Comparison of ENCODE assay signal across 8 cellular contexts in the genomic region with DNA sequence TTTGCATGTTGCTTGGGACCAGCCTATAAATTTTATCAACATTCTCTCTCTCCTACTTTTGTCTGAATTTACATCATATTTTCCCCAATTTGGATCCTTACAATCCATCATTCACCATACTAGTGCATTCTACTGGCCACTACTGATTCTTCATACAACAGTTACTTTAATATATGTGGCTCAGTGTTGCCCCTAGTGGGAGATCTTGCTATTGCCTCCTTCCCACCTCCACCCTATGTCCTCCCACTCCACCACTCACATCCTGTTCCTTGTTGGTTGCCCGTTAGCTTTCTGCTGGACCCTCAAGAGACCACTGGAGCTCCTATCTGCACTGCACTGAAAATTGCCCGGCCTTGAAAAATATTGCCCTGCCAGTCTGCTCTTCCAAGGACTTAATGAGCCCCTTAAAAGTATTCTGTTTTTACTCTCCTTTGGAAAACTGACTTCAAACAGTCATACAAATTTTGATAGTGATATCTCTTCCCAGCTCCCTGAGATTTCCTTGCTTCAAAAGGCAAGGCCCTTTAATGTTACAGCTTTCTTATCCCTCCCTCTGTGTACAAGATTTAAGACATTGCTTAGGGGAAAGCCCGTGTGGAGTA.
A peak's percentile ranks its signal among the peaks of the same experiment; 100 is the strongest.
DNase-seq lines count a peak whose midpoint lies in the region; ATAC-seq, FAIRE-seq and TF ChIP-seq lines count a peak whose summit lies in the region.

No MANE protein-coding gene starts in this region.

- H4K20me1 ChIP-seq in endothelial cell of umbilical vein (replicated peaks; ENCODE audit: control insufficient read depth, extremely low read depth, insufficient read depth, low read length) = no peaks in the 10 kb centered on the region

- H3K36me3 ChIP-seq in BJ (ENCODE audit: control insufficient read depth, insufficient read depth, low read length) (no peaks in the 10 kb centered on the region), endothelial cell of umbilical vein (ENCODE audit: control insufficient read depth in 2 of 2, extremely low read depth in 1 of 2, insufficient read depth in 2 of 2, low read length in 2 of 2) (no peaks in the 10 kb centered on the region), upper lobe of right lung (no peaks in the 10 kb centered on the region)

- POLR2A ChIA-PET in BJ (lab: Charles Lee) (no interaction called here), endothelial cell of umbilical vein (lab: Charles Lee) (no interaction called here)

- H3K4me2 ChIP-seq in endothelial cell of umbilical vein (ENCODE audit: insufficient read depth, low read length) = no peak overlapping the region

- H3K9me3 ChIP-seq in endothelial cell of umbilical vein (replicated peaks; ENCODE audit: control insufficient read depth, insufficient read depth, low read length) = no peaks in the 10 kb centered on the region
- H3K9me3 ChIP-seq in upper lobe of right lung = no peaks in the 10 kb centered on the region

- TF ChIP-seq POLR2A in endothelial cell of umbilical vein (IDR thresholded peaks at IDR 0.05; ENCODE audit: low read depth, low read length) = no peak

- dilution Hi-C loops in endothelial cell of umbilical vein (cut with MboI; ENCODE audit: extremely low pct_ligation_motif_present, low sequenced_read_pairs) = no loop called here

- H3K9ac ChIP-seq in endothelial cell of umbilical vein (replicated peaks; ENCODE audit: extremely low read depth, insufficient read depth, low read length) = no peak overlapping the region

- no peaks in the 10 kb centered on the region for H3K27me3 ChIP-seq in BJ (ENCODE audit: control insufficient read depth, insufficient read depth, low read length)
- no peaks in the 10 kb centered on the region for H3K27me3 ChIP-seq in endothelial cell of umbilical vein (ENCODE audit: control insufficient read depth in 2 of 2, insufficient read depth in 2 of 2, low read length in 2 of 2)
- H3K27me3 ChIP-seq in upper lobe of right lung = no peaks in the 10 kb centered on the region

- H3K4me1 ChIP-seq in endothelial cell of umbilical vein (ENCODE audit: control insufficient read depth, extremely low read depth, insufficient read depth, low read length) (no peaks in the 10 kb centered on the region), upper lobe of right lung (no peaks in the 10 kb centered on the region)

- H3K4me3 ChIP-seq in BJ (ENCODE audit: low read depth, low read length) (no peak overlapping the region), endothelial cell of umbilical vein (replicated peaks in 1 of 3; ENCODE audit: insufficient read depth in 1 of 3, low read depth in 1 of 3, low read length in 3 of 3) (no peak overlapping the region), upper lobe of right lung (no peak overlapping the region)

- H3K79me2 ChIP-seq in endothelial cell of umbilical vein (ENCODE audit: control insufficient read depth, insufficient read depth, low read length) = no peaks in the 10 kb centered on the region

- DNase-seq in BJ (ENCODE audit: low read depth) = no peak
- DNase-seq in NCI-H226 = peak; percentile 8
- peak; percentile 44 for DNase-seq in endothelial cell of umbilical vein (ENCODE audit: low read depth, low spot score)
- DNase-seq in upper lobe of right lung = no peak
- DNase-seq in NCI-H774 (lab: John Stamatoyannopoulos, UW) = no peak
- DNase-seq in NCI-H2196 treated with DMSO at 0.1 percent for 48 hours (lab: John Stamatoyannopoulos, UW; ENCODE audit: unreplicated experiment) = no peak

- FAIRE-seq in endothelial cell of umbilical vein (lab: Jason Lieb, UNC) = no peak

- BruUV-seq in endothelial cell of umbilical vein (replicated peaks; lab: Mats Ljungman, UMichigan) = no TSS peak

- H2AFZ ChIP-seq in endothelial cell of umbilical vein (ENCODE audit: low read depth, low read length) = no peak overlapping the region

- H3K9me1 ChIP-seq in endothelial cell of umbilical vein (replicated peaks; ENCODE audit: control insufficient read depth, extremely low read depth, insufficient read depth, low read length) = no peaks in the 10 kb centered on the region

- peak; percentile 35 for TF ChIP-seq CTCF in BJ (IDR thresholded peaks at IDR 0.05; ENCODE audit: insufficient read depth, low read depth, low read length)
- peak; percentile 19 to 44 for TF ChIP-seq CTCF in endothelial cell of umbilical vein (IDR thresholded peaks at IDR 0.05; ENCODE audit: extremely low read depth in 1 of 2, insufficient read depth in 1 of 2, low read depth in 1 of 2, low read length in 2 of 2)
- TF ChIP-seq CTCF in upper lobe of right lung (IDR thresholded peaks at IDR 0.05) = peak; percentile 33

- CTCF ChIA-PET in BJ (lab: Yijun Ruan, JAX) = no interaction called here
- CTCF ChIA-PET in endothelial cell of umbilical vein (lab: Charles Lee) = no interaction called here

- H3K27ac ChIP-seq in endothelial cell of umbilical vein (ENCODE audit: insufficient read depth, low read depth, low read length) (no peak overlapping the region), upper lobe of right lung (no peak overlapping the region)

- ATAC-seq in GM18858 (IDR thresholded peaks at IDR 0.05; ENCODE audit: unreplicated experiment) (peak; percentile 99), HG02938 (IDR thresholded peaks at IDR 0.05; ENCODE audit: unreplicated experiment) (peak; percentile 95), upper lobe of right lung (peak; percentile 60)

- intact Hi-C loops in endothelial cell of umbilical vein (cut with micrococcal nuclease) = no loop called here
- intact Hi-C loops in upper lobe of right lung (cut with DNase I) = no loop called here

TF ChIP-seq in endothelial cell of umbilical vein, 7 proteins besides CTCF, POLR2A, EP300 and RAD21:
- no peak for TF ChIP-seq GATA2 (IDR thresholded peaks at IDR 0.05; ENCODE audit: insufficient read depth, insufficient read length, low read depth, low read length)
- no peak for TF ChIP-seq JUN (IDR thresholded peaks at IDR 0.05; ENCODE audit: borderline replicate concordance, insufficient read depth, insufficient read length, low read depth)
- TF ChIP-seq POLR2AphosphoS5 (IDR thresholded peaks at IDR 0.05; ENCODE audit: insufficient read depth, low read depth, low read length) = no peak
- TF ChIP-seq MYC (IDR thresholded peaks at IDR 0.05; ENCODE audit: low read depth, low read length) = no peak

Comparison
In these comparisons a context has a peak if more than half of its experiments do, and no peak if none do; other contexts are left out.
1. DNase-seq: peak in NCI-H226 (single experiment) and endothelial cell of umbilical vein (single experiment); none in BJ (single experiment), upper lobe of right lung (single experiment), NCI-H774 (single experiment) and NCI-H2196 treated with DMSO at 0.1 percent for 48 hours (single experiment).
2. Peak in every context shown above with its lines, with median percentiles within 50 percentile points of each other: CTCF ChIP-seq and ATAC-seq.